30 cellular contexts compared by ENCODE assay signal in the genomic region with DNA sequence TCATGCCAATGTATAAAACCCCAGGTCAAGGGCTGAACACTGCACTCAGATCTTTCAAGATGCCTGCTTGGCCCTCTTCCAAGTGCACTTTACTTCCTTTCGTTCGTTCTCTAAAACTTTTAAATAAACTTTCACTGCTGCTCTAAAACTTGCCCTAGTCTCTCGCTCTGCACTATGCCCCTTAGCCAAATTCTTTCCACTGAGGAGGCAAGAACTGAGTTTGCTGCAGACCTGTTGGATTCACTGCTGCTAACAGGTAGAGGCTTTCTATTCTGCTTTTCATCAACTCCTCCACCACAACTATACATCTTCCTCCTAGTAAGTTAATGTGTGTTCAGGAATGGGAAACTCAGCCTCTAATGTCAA.
"Had no signal": no experiment of that assay in that cellular context is flagged by ENCODE, and none has a peak within 500 bp of the region (broad histone marks: within the 10 kb centered on the region; RNA-seq: fewer than 3 reads in every experiment).

No MANE protein-coding gene starts in this region.

- H3K4me3 ChIP-seq: ascending aorta, cardiac muscle cell, K562, PC-9, SJCRH30, SK-N-MC had no signal

- H3K9me3 ChIP-seq: ascending aorta, SJCRH30 had no signal

- H3K27ac ChIP-seq: ascending aorta, cardiac muscle cell, PC-9, RWPE1, SJCRH30, SK-N-MC had no signal

- DNase-seq: activated CD4-positive, alpha-beta T cell treated with anti-CD3 and anti-CD28 coated beads for 36 hours; activated CD4-positive, alpha-beta T cell treated with anti-CD3 and anti-CD28 coated beads, Interleukin-2, amount 10 ng/mL, durations not matched to agents 7 days and 5 days; activated CD4-positive, alpha-beta T cell treated with anti-CD3 and anti-CD28 coated beads, Interleukin-2, amount 50 U/mL, for 48 hours; activated CD8-positive, alpha-beta T cell treated with anti-CD3 and anti-CD28 coated beads, Interleukin-2, amount 10 ng/mL, durations not matched to agents 7 days and 5 days; activated gamma-delta T cell; activated naive CD4-positive, alpha-beta T cell treated with Interleukin-2 at 50 U/mL for 16 hours; activated naive CD8-positive, alpha-beta T cell treated with anti-CD3 and anti-CD28 coated beads, Interleukin-2, amount 10 ng/mL, durations not matched to agents 7 days and 5 days; activated T-cell treated with anti-CD3 and anti-CD28 coated beads, Interleukin-2, amount 50 U/mL, for 24 hours; amygdala; NCI-H1048; NCI-H1436; NCI-H1694; NCI-H2029 treated with DMSO at 0.1 percent for 48 hours; NCI-H2107; NCI-H2171; NCI-H510A; NCI-H526; NCI-H748 treated with DMSO at 0.1 percent for 48 hours; NK-92 treated with Interleukin-12 subunit alpha and Interleukin-12 subunit beta, amount 100 ng/mL, for 24 hours; PC-9; SJCRH30; T1000 had no signal

- H3K27me3 ChIP-seq: ascending aorta, cardiac muscle cell, SJCRH30 had no signal

- H3K4me1 ChIP-seq: ascending aorta, SJCRH30 had no signal

- ATAC-seq: activated CD4-positive, alpha-beta T cell treated with anti-CD3 and anti-CD28 coated beads for 36 hours; activated CD4-positive, CD25-positive, alpha-beta regulatory T cell treated with anti-CD3 and anti-CD28 coated beads, Interleukin-2, amount 50 U/mL, for 24 hours; activated CD8-positive, alpha-beta T cell treated with anti-CD3 and anti-CD28 coated beads, Interleukin-2, amount 10 ng/mL, durations not matched to agents 7 days and 5 days; K562; Right ventricle myocardium inferior; WTC11 had no signal

- H3K36me3 ChIP-seq: ascending aorta, cardiac muscle cell, SJCRH30 had no signal
